Comparison of ENCODE assay signal across 1 cellular context in genomic region chrX:44428989-44429627, GRCh38.
A peak's percentile ranks its signal among the peaks of the same experiment; 100 is the strongest.
TF ChIP-seq lines count a peak whose summit lies in the region.

No MANE protein-coding gene starts in this region.

TF ChIP-seq in K562, 482 proteins besides CTCF, POLR2A, EP300 and RAD21 (continued from another document):
- no peak for TF ChIP-seq ZBTB2 (IDR thresholded peaks at IDR 0.05)
- TF ChIP-seq HMBOX1 (IDR thresholded peaks at IDR 0.05), result peak; percentile 79
- TF ChIP-seq EHMT2 (IDR thresholded peaks at IDR 0.05), result peak; percentile 84
- TF ChIP-seq ZNF354B (CRISPR knock-in tag; IDR thresholded peaks at IDR 0.05), result no peak
- no peak for TF ChIP-seq SMARCB1 (IDR thresholded peaks at IDR 0.05; ENCODE audit: insufficient read length, low read depth)
- no peak for TF ChIP-seq ZNF586 (CRISPR knock-in tag; conservative IDR thresholded peaks at IDR 0.05)
- TF ChIP-seq CHD4 (IDR thresholded peaks at IDR 0.05; ENCODE audit: insufficient read depth, insufficient replicate concordance, low read depth, low read length, poor library complexity, severe bottlenecking), result no peak
- TF ChIP-seq JUND (IDR thresholded peaks at IDR 0.05; ENCODE audit: borderline replicate concordance, low read depth, low read length), result peak; percentile 40; the same call in 1 of the 2 replicates
- peak; percentile 53; the same call in 2 of the 3 replicates for TF ChIP-seq JUND (tag; IDR thresholded peaks at IDR 0.05; ENCODE audit: borderline replicate concordance, low read depth, low read length)
- TF ChIP-seq FOSL1 (tag; conservative IDR thresholded peaks at IDR 0.05), result peak; percentile 78
- TF ChIP-seq CEBPB (tag; IDR thresholded peaks at IDR 0.05), result peak; percentile 70
- TF ChIP-seq MAX (CRISPR knock-in tag; IDR thresholded peaks at IDR 0.05), result no peak
- TF ChIP-seq PHF20 (IDR thresholded peaks at IDR 0.05; ENCODE audit: partially characterized antibody), result no peak
- TF ChIP-seq UBTF (IDR thresholded peaks at IDR 0.05; ENCODE audit: borderline replicate concordance in 1 of 2, low read depth in 2 of 2, low read length in 2 of 2), result no peak
- TF ChIP-seq ZBTB5 (IDR thresholded peaks at IDR 0.05), result no peak
- TF ChIP-seq ERF (CRISPR knock-in tag; IDR thresholded peaks at IDR 0.05), result no peak
- peak; percentile 45; the same call in 1 of the 2 replicates for TF ChIP-seq ATF3 (IDR thresholded peaks at IDR 0.05)
- TF ChIP-seq ATF3 (CRISPR knock-in tag; conservative IDR thresholded peaks at IDR 0.05), result no peak
- TF ChIP-seq LARP7 (IDR thresholded peaks at IDR 0.05), result no peak
- peak; percentile 28; the same call in 1 of the 2 replicates for TF ChIP-seq CXXC5 (CRISPR knock-in tag; IDR thresholded peaks at IDR 0.05)
- TF ChIP-seq CBX1 (IDR thresholded peaks at IDR 0.05; ENCODE audit: low read depth), result no peak
- TF ChIP-seq ZNF512 (tag; IDR thresholded peaks at IDR 0.05), result no peak
- no peak for TF ChIP-seq ZNF655 (CRISPR knock-in tag; IDR thresholded peaks at IDR 0.05)
- TF ChIP-seq MEIS2 (IDR thresholded peaks at IDR 0.05; ENCODE audit: partially characterized antibody), result peak; percentile 27
- no peak for TF ChIP-seq TCF7L2 (IDR thresholded peaks at IDR 0.05; ENCODE audit: low read depth, low read length)
- TF ChIP-seq MTA3 (IDR thresholded peaks at IDR 0.05; ENCODE audit: borderline replicate concordance), result no peak
- TF ChIP-seq DPF2 (IDR thresholded peaks at IDR 0.05), result no peak
- TF ChIP-seq IFI16 (CRISPR knock-in tag; IDR thresholded peaks at IDR 0.05), result no peak
- no peak for TF ChIP-seq ZNF764 (CRISPR knock-in tag; IDR thresholded peaks at IDR 0.05; ENCODE audit: low read depth)
- no peak for TF ChIP-seq FOXO4 (CRISPR knock-in tag; IDR thresholded peaks at IDR 0.05)
- no peak for TF ChIP-seq ZNF75A (CRISPR knock-in tag; IDR thresholded peaks at IDR 0.05)
- no peak for TF ChIP-seq ZBTB26 (CRISPR knock-in tag; IDR thresholded peaks at IDR 0.05)
- no peak for TF ChIP-seq RBBP5 (IDR thresholded peaks at IDR 0.05; ENCODE audit: borderline replicate concordance, insufficient read depth, low read length, poor library complexity, severe bottlenecking)
- peak; percentile 53; the same call in 1 of the 2 replicates for TF ChIP-seq ZNF766 (CRISPR knock-in tag; conservative IDR thresholded peaks at IDR 0.05)
- TF ChIP-seq ESRRA (IDR thresholded peaks at IDR 0.05; ENCODE audit: borderline replicate concordance, low read depth), result peak; percentile 86
- no peak for TF ChIP-seq RBM14 (IDR thresholded peaks at IDR 0.05; ENCODE audit: borderline replicate concordance, insufficient read depth, low read depth, low read length)
- TF ChIP-seq IRF2 (CRISPR knock-in tag; IDR thresholded peaks at IDR 0.05), result no peak
- no peak for TF ChIP-seq E2F6 (IDR thresholded peaks at IDR 0.05; ENCODE audit: borderline replicate concordance in 1 of 2, extremely low read depth in 1 of 2, insufficient read depth in 1 of 2, insufficient read length in 1 of 2, low read depth in 1 of 2, low read length in 1 of 2, poor library complexity in 1 of 2, severe bottlenecking in 1 of 2)
- peak; percentile 67; the same call in 1 of the 2 replicates for TF ChIP-seq CEBPG (CRISPR knock-in tag; IDR thresholded peaks at IDR 0.05)
- TF ChIP-seq CEBPG (tag; conservative IDR thresholded peaks at IDR 0.05 in 1 of 2, IDR thresholded peaks at IDR 0.05 in 1 of 2), result peak in 1 of 2 experiments; percentile 58; a peak in 1 of 4 replicates
- no peak for TF ChIP-seq CSDE1 (IDR thresholded peaks at IDR 0.05)
- no peak for TF ChIP-seq ATF6 (CRISPR knock-in tag; IDR thresholded peaks at IDR 0.05)
- 0 out of 2 replicates have a peak, but pooled peaks have one; percentile 17 for TF ChIP-seq ZEB2 (IDR thresholded peaks at IDR 0.05)
- no peak for TF ChIP-seq TSC22D4 (tag; IDR thresholded peaks at IDR 0.05)
- TF ChIP-seq ZNF384 (IDR thresholded peaks at IDR 0.05; ENCODE audit: low read depth, low read length), result no peak
- TF ChIP-seq MAFF (IDR thresholded peaks at IDR 0.05; ENCODE audit: low read length), result no peak
TF ChIP-seq in K562: peak in this region for 13.
